ENCODE assay signal across 1 cellular context in the genomic region with DNA sequence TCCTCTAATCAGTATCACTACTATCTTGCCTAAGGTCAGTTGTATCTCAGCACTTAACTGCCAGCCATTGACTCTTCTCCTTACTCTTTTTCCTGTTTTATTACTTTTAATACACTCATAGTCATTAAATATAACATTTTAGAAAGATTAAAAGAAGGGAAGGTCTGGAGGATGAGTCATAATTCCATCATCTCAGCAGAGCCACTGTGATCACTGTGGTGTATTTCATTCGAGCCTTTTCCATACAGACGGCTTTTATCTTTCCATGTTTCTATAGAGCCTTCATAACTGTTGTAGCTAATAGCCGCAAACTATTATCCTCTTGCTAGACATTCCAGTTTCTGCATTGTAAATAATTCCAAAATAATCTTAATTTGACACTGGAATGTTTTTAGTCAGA.
TF ChIP-seq lines count a peak whose summit lies in the region.

No MANE protein-coding gene starts in this region.

TF ChIP-seq in HEK293, 187 proteins besides CTCF, POLR2A, EP300 and RAD21 (continued from another document):
- TF ChIP-seq PRDM6 (tag by site-specific recombination; IDR thresholded peaks at IDR 0.05) = peak; percentile 20; the same call in 1 of the 2 replicates
